24 cellular contexts compared by ENCODE assay signal in the genomic region with DNA sequence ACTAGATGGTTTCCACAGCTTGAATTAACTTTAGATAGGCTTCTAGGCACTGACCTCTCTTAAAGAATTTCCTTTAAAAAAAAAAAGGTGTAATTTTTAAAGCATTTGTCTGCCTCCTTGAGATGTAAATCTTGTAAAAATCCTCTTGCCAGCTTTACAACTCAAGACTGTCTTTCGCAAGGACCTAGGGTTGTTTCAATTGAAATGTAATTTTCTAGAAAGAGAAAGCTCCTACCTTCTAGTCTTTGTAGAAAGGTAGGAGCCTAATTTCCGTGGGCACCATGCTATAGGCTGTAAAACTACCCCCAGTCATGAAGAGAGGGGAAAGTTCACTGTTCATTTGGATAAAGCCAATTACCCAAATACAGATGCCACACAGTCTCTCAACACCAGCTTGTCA.
"Had no signal": no experiment of that assay in that cellular context is flagged by ENCODE, and none has a peak within 500 bp of the region (broad histone marks: within the 10 kb centered on the region; RNA-seq: fewer than 3 reads in every experiment).

No MANE protein-coding gene starts in this region.

- H3K9me3 ChIP-seq: mucosa of descending colon, prostate gland, sigmoid colon, spleen, testis, tibial artery had no signal

- H3K9me3 Mint-ChIP-seq: mesothelial cell of epicardium; nephron; stimulated activated memory B cell treated with anti-CD40 and anti-IgM and Interleukin-4, amounts not matched to agents 10 μg/mL and 1 μg/mL and 100 μg/mL, for 72 hours; type B pancreatic cell had no signal

- ATAC-seq: left lobe of liver; mucosa of descending colon; right cardiac atrium; stimulated activated memory B cell treated with anti-CD40 and anti-IgM and Interleukin-4, amounts not matched to agents 10 μg/mL and 1 μg/mL and 100 μg/mL, for 72 hours; stimulated activated naive CD8-positive, alpha-beta T cell treated with anti-CD3 and anti-CD28 coated beads, Interleukin-15, Interleukin-2, amounts not matched to agents 100 U/mL and 50 U/mL, for 24 hours had no signal

- H3K4me1 Mint-ChIP-seq: memory B cell; naive B cell; nephron; stimulated activated memory B cell treated with anti-CD40 and anti-IgM and Interleukin-4, amounts not matched to agents 10 μg/mL and 1 μg/mL and 100 μg/mL, for 72 hours had no signal

- H3K27me3 Mint-ChIP-seq: memory B cell; naive B cell; stimulated activated memory B cell treated with anti-CD40 and anti-IgM and Interleukin-4, amounts not matched to agents 10 μg/mL and 1 μg/mL and 100 μg/mL, for 72 hours; type B pancreatic cell had no signal

- H3K27ac Mint-ChIP-seq: memory B cell; mesothelial cell of epicardium; nephron; stimulated activated memory B cell treated with anti-CD40 and anti-IgM and Interleukin-4, amounts not matched to agents 10 μg/mL and 1 μg/mL and 100 μg/mL, for 72 hours; type B pancreatic cell had no signal

- FAIRE-seq: colon, frontal cortex, kidney had no signal

- H3K27me3 ChIP-seq: dorsolateral prefrontal cortex, sigmoid colon, spleen, testis, tibial artery had no signal

- H3K4me1 ChIP-seq: prostate gland, sigmoid colon, spleen, testis, tibial artery had no signal

- H3K36me3 ChIP-seq: prostate gland, sigmoid colon, spleen, tibial artery had no signal

- H3K36me3 Mint-ChIP-seq: memory B cell; mesothelial cell of epicardium; naive B cell; stimulated activated memory B cell treated with anti-CD40 and anti-IgM and Interleukin-4, amounts not matched to agents 10 μg/mL and 1 μg/mL and 100 μg/mL, for 72 hours; type B pancreatic cell had no signal

- H3K27ac ChIP-seq: dorsolateral prefrontal cortex, prostate gland, sigmoid colon, spleen, testis, tibial artery had no signal

- H3K4me3 Mint-ChIP-seq: memory B cell; mesothelial cell of epicardium; naive B cell; nephron; stimulated activated memory B cell treated with anti-CD40 and anti-IgM and Interleukin-4, amounts not matched to agents 10 μg/mL and 1 μg/mL and 100 μg/mL, for 72 hours; type B pancreatic cell had no signal

- H3K4me3 ChIP-seq: dorsolateral prefrontal cortex, lung, mucosa of descending colon, prostate gland, sigmoid colon, spleen, testis, tibial artery had no signal

- DNase-seq: dorsolateral prefrontal cortex; effector CD4-positive, alpha-beta T cell; kidney; mucosa of descending colon; naive B cell; nucleus accumbens; right cardiac atrium; sigmoid colon; spleen; stimulated activated CD4-positive, alpha-beta T cell treated with anti-CD3 and anti-CD28 coated beads, Interleukin-4, amount 100 ng/mL, for 4 hours; stimulated activated naive CD8-positive, alpha-beta T cell treated with anti-CD3 and anti-CD28 coated beads, Interleukin-15, Interleukin-2, amounts not matched to agents 100 U/mL and 50 U/mL, for 24 hours; substantia nigra; testis; tibial artery had no signal
